1 cellular context compared by ENCODE assay signal in genomic region chr15:76178321-76178720, GRCh38.
TF ChIP-seq lines count a peak whose summit lies in the region.

No MANE protein-coding gene starts in this region.

TF ChIP-seq in HepG2, 621 proteins besides CTCF, POLR2A, EP300 and RAD21 (continued from another document):
- no peak for TF ChIP-seq RNF2 (conservative IDR thresholded peaks at IDR 0.05; ENCODE audit: low read depth)
- TF ChIP-seq ZSCAN21 (CRISPR knock-in tag; IDR thresholded peaks at IDR 0.05; ENCODE audit: borderline replicate concordance) = no peak
- no peak for TF ChIP-seq ZBTB38 (CRISPR knock-in tag; IDR thresholded peaks at IDR 0.05)
- TF ChIP-seq, protein P1, sequence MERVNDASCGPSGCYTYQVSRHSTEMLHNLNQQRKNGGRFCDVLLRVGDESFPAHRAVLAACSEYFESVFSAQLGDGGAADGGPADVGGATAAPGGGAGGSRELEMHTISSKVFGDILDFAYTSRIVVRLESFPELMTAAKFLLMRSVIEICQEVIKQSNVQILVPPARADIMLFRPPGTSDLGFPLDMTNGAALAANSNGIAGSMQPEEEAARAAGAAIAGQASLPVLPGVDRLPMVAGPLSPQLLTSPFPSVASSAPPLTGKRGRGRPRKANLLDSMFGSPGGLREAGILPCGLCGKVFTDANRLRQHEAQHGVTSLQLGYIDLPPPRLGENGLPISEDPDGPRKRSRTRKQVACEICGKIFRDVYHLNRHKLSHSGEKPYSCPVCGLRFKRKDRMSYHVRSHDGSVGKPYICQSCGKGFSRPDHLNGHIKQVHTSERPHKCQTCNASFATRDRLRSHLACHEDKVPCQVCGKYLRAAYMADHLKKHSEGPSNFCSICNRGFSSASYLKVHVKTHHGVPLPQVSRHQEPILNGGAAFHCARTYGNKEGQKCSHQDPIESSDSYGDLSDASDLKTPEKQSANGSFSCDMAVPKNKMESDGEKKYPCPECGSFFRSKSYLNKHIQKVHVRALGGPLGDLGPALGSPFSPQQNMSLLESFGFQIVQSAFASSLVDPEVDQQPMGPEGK (CRISPR knock-in tag; IDR thresholded peaks at IDR 0.05) = no peak
- no peak for TF ChIP-seq MBNL3 (CRISPR knock-in tag; conservative IDR thresholded peaks at IDR 0.05)
- TF ChIP-seq, protein P2, sequence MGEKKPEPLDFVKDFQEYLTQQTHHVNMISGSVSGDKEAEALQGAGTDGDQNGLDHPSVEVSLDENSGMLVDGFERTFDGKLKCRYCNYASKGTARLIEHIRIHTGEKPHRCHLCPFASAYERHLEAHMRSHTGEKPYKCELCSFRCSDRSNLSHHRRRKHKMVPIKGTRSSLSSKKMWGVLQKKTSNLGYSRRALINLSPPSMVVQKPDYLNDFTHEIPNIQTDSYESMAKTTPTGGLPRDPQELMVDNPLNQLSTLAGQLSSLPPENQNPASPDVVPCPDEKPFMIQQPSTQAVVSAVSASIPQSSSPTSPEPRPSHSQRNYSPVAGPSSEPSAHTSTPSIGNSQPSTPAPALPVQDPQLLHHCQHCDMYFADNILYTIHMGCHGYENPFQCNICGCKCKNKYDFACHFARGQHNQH (CRISPR knock-in tag; IDR thresholded peaks at IDR 0.05) = no peak
